17 cellular contexts compared by ENCODE assay signal in the genomic region with DNA sequence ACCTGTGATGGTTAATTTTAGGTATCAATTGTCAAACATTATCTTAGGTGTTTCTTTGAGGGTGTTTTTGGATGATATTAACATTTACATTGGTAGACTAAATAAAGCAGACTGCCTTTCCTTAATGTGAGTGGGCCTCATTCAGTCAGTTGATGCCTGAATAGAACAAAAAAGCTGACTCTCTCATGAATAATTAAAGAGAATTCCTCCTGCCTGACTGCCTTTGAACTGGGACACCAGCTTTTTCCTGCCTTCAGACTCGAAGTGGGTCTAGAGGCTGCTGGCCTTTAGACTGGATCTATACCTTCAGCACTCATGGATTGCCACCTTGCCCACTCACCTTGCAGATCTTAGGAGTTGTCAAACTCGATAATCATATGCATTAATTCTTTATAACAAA.
"Had no signal": no experiment of that assay in that cellular context is flagged by ENCODE, and none has a peak within 500 bp of the region (broad histone marks: within the 10 kb centered on the region; RNA-seq: fewer than 3 reads in every experiment).

No MANE protein-coding gene starts in this region.

- H3K36me3 ChIP-seq: pancreas had no signal

- H3K4me3 ChIP-seq: breast epithelium, heart left ventricle, lung, pancreas, stomach, testis had no signal

- H3K27ac ChIP-seq: breast epithelium, heart left ventricle, pancreas, stomach, testis had no signal

- H3K9me3 ChIP-seq: pancreas, testis had no signal

- H3K4me1 ChIP-seq: breast epithelium, heart left ventricle, pancreas, stomach, testis had no signal

- DNase-seq: activated CD4-positive, alpha-beta T cell treated with anti-CD3 and anti-CD28 coated beads, Interleukin-2, amount 50 U/mL, for 1 hour; activated CD8-positive, alpha-beta memory T cell treated with anti-CD3 and anti-CD28 coated beads for 24 hours; activated naive CD8-positive, alpha-beta T cell treated with anti-CD3 and anti-CD28 coated beads for 36 hours; amygdala; cerebellar nuclear complex; effector memory CD4-positive, alpha-beta T cell; foreskin melanocyte; heart left ventricle; left colon; naive B cell; pancreas; stimulated activated CD4-positive, alpha-beta T cell treated with anti-CD3 and anti-CD28 coated beads, Interleukin-12 subunit alpha, Interleukin-12 subunit beta, amount 100 ng/mL, for 4 hours; stimulated activated CD4-positive, alpha-beta T cell treated with anti-CD3 and anti-CD28 coated beads, Interleukin-2, amount 100 ng/mL, for 24 hours; stomach; testis had no signal

- H3K27me3 ChIP-seq: breast epithelium, heart left ventricle, pancreas, stomach, testis had no signal
